ENCODE assay signal across 13 cellular contexts in the genomic region with DNA sequence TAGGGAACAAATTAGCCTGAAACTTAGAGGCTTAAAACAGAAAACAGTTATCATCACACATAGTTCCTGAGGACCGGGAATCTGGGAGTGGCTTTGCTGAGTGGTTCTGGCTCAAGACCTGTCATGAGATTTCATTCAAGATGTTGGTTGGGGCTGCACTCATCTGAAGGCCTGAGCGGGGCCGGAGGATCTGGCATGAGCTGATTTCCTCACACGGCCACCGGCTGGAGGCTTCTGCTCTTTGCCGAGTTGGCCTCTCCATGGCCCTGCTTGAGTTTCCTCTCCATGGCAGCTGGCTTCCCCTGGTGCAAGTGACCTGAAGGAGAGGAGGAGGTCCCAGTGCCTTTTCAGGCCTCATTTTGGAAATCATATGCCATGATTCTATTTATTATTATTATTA.
A peak's percentile ranks its signal among the peaks of the same experiment; 100 is the strongest.
DNase-seq lines count a peak whose midpoint lies in the region; ATAC-seq and TF ChIP-seq lines count a peak whose summit lies in the region.
"Had no signal": no experiment of that assay in that cellular context is flagged by ENCODE, and none has a peak within 500 bp of the region (broad histone marks: within the 10 kb centered on the region; RNA-seq: fewer than 3 reads in every experiment).

No MANE protein-coding gene starts in this region.

- H3K27me3 Mint-ChIP-seq in activated CD4-positive, alpha-beta memory T cell treated with anti-CD3 and anti-CD28 coated beads, Interleukin-2, amount 10 ng/mL, durations not matched to agents 7 days and 5 days, result no peaks in the 10 kb centered on the region
- peaks cover 7% of the 10 kb centered on the region for H3K27me3 Mint-ChIP-seq in activated CD4-positive, alpha-beta memory T cell treated with anti-CD3 and anti-CD28 coated beads for 36 hours
- H3K27me3 Mint-ChIP-seq: CD4-positive, CD25-positive, alpha-beta regulatory T cell had no signal

- DNase-seq in activated CD4-positive, alpha-beta memory T cell treated with anti-CD3 and anti-CD28 coated beads, Interleukin-2, amount 10 ng/mL, durations not matched to agents 7 days and 5 days, result peak; percentile 5
- DNase-seq in activated CD4-positive, alpha-beta memory T cell treated with anti-CD3 and anti-CD28 coated beads for 36 hours, result no peak
- DNase-seq in right atrium auricular region (ENCODE audit: low spot score), result peak; percentile 40
- no peak for DNase-seq in left cardiac atrium
- peak; percentile 16 for DNase-seq in left lobe of liver (ENCODE audit: low spot score)
- DNase-seq in ureter (ENCODE audit: low spot score), result peak; percentile 31
- no peak for DNase-seq in NCI-H774 (lab: John Stamatoyannopoulos, UW)
- DNase-seq in DMS53 (lab: John Stamatoyannopoulos, UW), result no peak
- DNase-seq: ACHN; CD4-positive, CD25-positive, alpha-beta regulatory T cell; GM23248 had no signal

- no peaks in the 10 kb centered on the region for H3K36me3 Mint-ChIP-seq in activated CD4-positive, alpha-beta memory T cell treated with anti-CD3 and anti-CD28 coated beads, Interleukin-2, amount 10 ng/mL, durations not matched to agents 7 days and 5 days (ENCODE audit: low read depth)
- H3K36me3 Mint-ChIP-seq in activated CD4-positive, alpha-beta memory T cell treated with anti-CD3 and anti-CD28 coated beads for 36 hours, result no peaks in the 10 kb centered on the region
- H3K36me3 Mint-ChIP-seq: CD4-positive, CD25-positive, alpha-beta regulatory T cell had no signal

- no peaks in the 10 kb centered on the region for H3K4me1 ChIP-seq in right atrium auricular region

- no peaks in the 10 kb centered on the region for H3K4me1 Mint-ChIP-seq in activated CD4-positive, alpha-beta memory T cell treated with anti-CD3 and anti-CD28 coated beads, Interleukin-2, amount 10 ng/mL, durations not matched to agents 7 days and 5 days
- no peaks in the 10 kb centered on the region for H3K4me1 Mint-ChIP-seq in activated CD4-positive, alpha-beta memory T cell treated with anti-CD3 and anti-CD28 coated beads for 36 hours (ENCODE audit: low read depth)

- H3K27ac Mint-ChIP-seq in activated CD4-positive, alpha-beta memory T cell treated with anti-CD3 and anti-CD28 coated beads, Interleukin-2, amount 10 ng/mL, durations not matched to agents 7 days and 5 days, result no peak overlapping the region
- H3K27ac Mint-ChIP-seq in activated CD4-positive, alpha-beta memory T cell treated with anti-CD3 and anti-CD28 coated beads for 36 hours, result no peak overlapping the region
- H3K27ac Mint-ChIP-seq: CD4-positive, CD25-positive, alpha-beta regulatory T cell had no signal

- H3K27me3 ChIP-seq in right atrium auricular region, result no peaks in the 10 kb centered on the region
- H3K27me3 ChIP-seq: BLaER1 treated with 17β-estradiol and CSF1 and Interleukin-3, amounts not matched to agents 10 nM and 100 nM had no signal

- H3K4me3 ChIP-seq in right atrium auricular region, result no peak overlapping the region
- H3K4me3 ChIP-seq: BLaER1 treated with 17β-estradiol and CSF1 and Interleukin-3, amounts not matched to agents 10 nM and 100 nM; GM12878; GM23248 had no signal

- ATAC-seq in left cardiac atrium (no peak), left lobe of liver (no peak)
- ATAC-seq: GM12878 had no signal

- H3K4me3 Mint-ChIP-seq in activated CD4-positive, alpha-beta memory T cell treated with anti-CD3 and anti-CD28 coated beads, Interleukin-2, amount 10 ng/mL, durations not matched to agents 7 days and 5 days, result no peak overlapping the region
- no peak overlapping the region for H3K4me3 Mint-ChIP-seq in activated CD4-positive, alpha-beta memory T cell treated with anti-CD3 and anti-CD28 coated beads for 36 hours
- H3K4me3 Mint-ChIP-seq: CD4-positive, CD25-positive, alpha-beta regulatory T cell had no signal

- no peaks in the 10 kb centered on the region for H3K36me3 ChIP-seq in right atrium auricular region
- H3K36me3 ChIP-seq: BLaER1 treated with 17β-estradiol and CSF1 and Interleukin-3, amounts not matched to agents 10 nM and 100 nM had no signal

- no peak for TF ChIP-seq CTCF in right atrium auricular region (IDR thresholded peaks at IDR 0.05)

- CTCF ChIA-PET in activated CD4-positive, alpha-beta memory T cell treated with anti-CD3 and anti-CD28 coated beads, Interleukin-2, amount 10 ng/mL, durations not matched to agents 7 days and 5 days (lab: Charles Lee), result no interaction called here
- CTCF ChIA-PET in activated CD4-positive, alpha-beta memory T cell treated with anti-CD3 and anti-CD28 coated beads for 36 hours (lab: Charles Lee), result no interaction called here

- H3K27ac ChIP-seq in right atrium auricular region, result no peak overlapping the region
- H3K27ac ChIP-seq: BLaER1 treated with 17β-estradiol and CSF1 and Interleukin-3, amounts not matched to agents 10 nM and 100 nM; GM23248 had no signal

- POLR2A ChIA-PET in activated CD4-positive, alpha-beta memory T cell treated with anti-CD3 and anti-CD28 coated beads, Interleukin-2, amount 10 ng/mL, durations not matched to agents 7 days and 5 days (lab: Charles Lee), result no interaction called here
- POLR2A ChIA-PET in activated CD4-positive, alpha-beta memory T cell treated with anti-CD3 and anti-CD28 coated beads for 36 hours (lab: Charles Lee), result no interaction called here

- intact Hi-C loops in activated CD4-positive, alpha-beta memory T cell treated with anti-CD3 and anti-CD28 coated beads for 36 hours (cut with micrococcal nuclease), result no loop called here
- intact Hi-C loops in left cardiac atrium (cut with DNase I), result no loop called here

- no peaks in the 10 kb centered on the region for H3K9me3 ChIP-seq in right atrium auricular region

- H3K9me3 Mint-ChIP-seq in activated CD4-positive, alpha-beta memory T cell treated with anti-CD3 and anti-CD28 coated beads, Interleukin-2, amount 10 ng/mL, durations not matched to agents 7 days and 5 days, result no peaks in the 10 kb centered on the region
- no peaks in the 10 kb centered on the region for H3K9me3 Mint-ChIP-seq in activated CD4-positive, alpha-beta memory T cell treated with anti-CD3 and anti-CD28 coated beads for 36 hours
- H3K9me3 Mint-ChIP-seq: CD4-positive, CD25-positive, alpha-beta regulatory T cell had no signal

Comparison
In these comparisons a context has a peak if more than half of its experiments do, and no peak if none do; other contexts are left out.
1. DNase-seq: peak in activated CD4-positive, alpha-beta memory T cell treated with anti-CD3 and anti-CD28 coated beads, Interleukin-2, amount 10 ng/mL, durations not matched to agents 7 days and 5 days (single experiment), right atrium auricular region (single experiment), left lobe of liver (single experiment) and ureter (single experiment); none in activated CD4-positive, alpha-beta memory T cell treated with anti-CD3 and anti-CD28 coated beads for 36 hours (single experiment), left cardiac atrium (single experiment), NCI-H774 (single experiment) and DMS53 (single experiment).